Comparison of ENCODE assay signal across 19 cellular contexts in genomic region chr1:89959719-89960118, GRCh38. TPM values are rescaled to one million over a fixed set of nuclear protein-coding genes. Genes with fewer than 3 reads are reported as not detected.
DNase-seq lines count a peak whose midpoint lies in the region; ATAC-seq and TF ChIP-seq lines count a peak whose summit lies in the region.
"Had no signal": no experiment of that assay in that cellular context is flagged by ENCODE, and none has a peak within 500 bp of the region (broad histone marks: within the 10 kb centered on the region; RNA-seq: fewer than 3 reads in every experiment).

No MANE protein-coding gene starts in this region.

- no peak overlapping the region for H3K18ac ChIP-seq in mesendoderm (ENCODE audit: low read length)

- H3K27me3 ChIP-seq in GM23338 (ENCODE audit: insufficient read depth), result no peaks in the 10 kb centered on the region
- H3K27me3 ChIP-seq in foreskin keratinocyte, result no peaks in the 10 kb centered on the region
- H3K27me3 ChIP-seq in mesendoderm (ENCODE audit: insufficient read depth, low read length, poor library complexity), result no peaks in the 10 kb centered on the region
- no peaks in the 10 kb centered on the region for H3K27me3 ChIP-seq in aorta (ENCODE audit: control insufficient read depth in 1 of 2, insufficient read depth in 2 of 2, low read length in 1 of 2)
- H3K27me3 ChIP-seq in suprapubic skin, result no peaks in the 10 kb centered on the region
- H3K27me3 ChIP-seq: BE2C had no signal

- peaks cover 14% of the 10 kb centered on the region for H3K9me3 Mint-ChIP-seq in GM23338
- H3K9me3 Mint-ChIP-seq: CD4-positive, alpha-beta T cell had no signal

- no peak for TF ChIP-seq POLR2A in suprapubic skin (IDR thresholded peaks at IDR 0.05)

- H3K9me2 ChIP-seq in GM23338 (ENCODE audit: insufficient read depth), result 0 out of 2 replicates have a peak, but pooled peaks cover 3% of the 10 kb centered on the region

- no peak overlapping the region for H3K4ac ChIP-seq in mesendoderm (ENCODE audit: low read depth, low read length)

- no peaks in the 10 kb centered on the region for H3K79me1 ChIP-seq in mesendoderm (ENCODE audit: low read length)

- no peak overlapping the region for H4K8ac ChIP-seq in mesendoderm (ENCODE audit: low read depth, low read length)

- TF ChIP-seq EP300 in suprapubic skin (IDR thresholded peaks at IDR 0.05), result no peak

- TF ChIP-seq CTCF in GM23338 (conservative IDR thresholded peaks at IDR 0.05; ENCODE audit: low read depth in 2 of 2), result no peak
- TF ChIP-seq CTCF in foreskin keratinocyte (conservative IDR thresholded peaks at IDR 0.05), result no peak
- TF ChIP-seq CTCF in suprapubic skin (IDR thresholded peaks at IDR 0.05), result no peak

- no peak overlapping the region for H2BK15ac ChIP-seq in mesendoderm (replicated peaks; ENCODE audit: low read depth)

- H3K9ac ChIP-seq in mesendoderm (ENCODE audit: low read length), result no peak overlapping the region
- H3K9ac ChIP-seq: KMS-11 had no signal

- H3K4me3 Mint-ChIP-seq in GM23338, result no peak overlapping the region
- H3K4me3 Mint-ChIP-seq: CD4-positive, alpha-beta T cell; HFFc6; IgD-negative memory B cell had no signal

- ATAC-seq in GM23338 (peak; percentile 67), foreskin keratinocyte (peak; percentile 78), aorta (ENCODE audit: low FRiP score) (no peak), GM21367 (IDR thresholded peaks at IDR 0.05; ENCODE audit: unreplicated experiment) (no peak)
- ATAC-seq: HepG2 had no signal

- no peak overlapping the region for H3K27ac Mint-ChIP-seq in GM23338
- H3K27ac Mint-ChIP-seq: CD4-positive, alpha-beta T cell; HFFc6; IgD-negative memory B cell had no signal

- no peak overlapping the region for H3K56ac ChIP-seq in mesendoderm (ENCODE audit: low read length)

- DNase-seq in GM23338 (ENCODE audit: low spot score), result peak; percentile 61
- DNase-seq in M059J (ENCODE audit: low read depth), result peak; percentile 45
- no peak for DNase-seq in foreskin keratinocyte
- peak; percentile 97 for DNase-seq in mesendoderm
- DNase-seq in aorta, result no peak
- no peak for DNase-seq in NCI-H1105 (lab: John Stamatoyannopoulos, UW)
- DNase-seq in suprapubic skin (ENCODE audit: low spot score in 2 of 2), result no peak
- DNase-seq: ACHN; BE2C; Caco-2; CD4-positive, alpha-beta T cell; GDM1; HCEC 1CT; HFFc6 had no signal

- H4K20me1 ChIP-seq in GM23338 (replicated peaks; ENCODE audit: insufficient read depth), result no peaks in the 10 kb centered on the region

- H3K36me3 Mint-ChIP-seq in GM23338 (ENCODE audit: low read depth), result 0 out of 3 replicates have a peak, but pooled peaks cover 4% of the 10 kb centered on the region

- H3K4me3 ChIP-seq in GM23338 (no peak overlapping the region), mesendoderm (ENCODE audit: low read length) (no peak overlapping the region), aorta (ENCODE audit: low read length in 2 of 2) (no peak overlapping the region), suprapubic skin (no peak overlapping the region)

- H2AK5ac ChIP-seq in mesendoderm (ENCODE audit: low read length), result no peak overlapping the region

- H3K4me2 ChIP-seq in GM23338, result no peak overlapping the region
- H3K4me2 ChIP-seq in mesendoderm (ENCODE audit: low read length), result no peak overlapping the region
- H3K4me2 ChIP-seq: KMS-11 had no signal

- H2AFZ ChIP-seq in GM23338, result no peak overlapping the region

- H3F3A ChIP-seq in GM23338 (replicated peaks; ENCODE audit: low read depth), result no peaks in the 10 kb centered on the region

- H3K36me3 ChIP-seq in GM23338 (ENCODE audit: insufficient read depth) (no peaks in the 10 kb centered on the region), mesendoderm (ENCODE audit: control insufficient read depth, insufficient read depth, low read length) (no peaks in the 10 kb centered on the region), aorta (ENCODE audit: control insufficient read depth in 1 of 2, insufficient read depth in 2 of 2, low read length in 1 of 2) (no peaks in the 10 kb centered on the region), suprapubic skin (no peaks in the 10 kb centered on the region)
- H3K36me3 ChIP-seq: BE2C had no signal

- no peak overlapping the region for H2BK120ac ChIP-seq in mesendoderm (ENCODE audit: low read depth, low read length)

- H3K4me1 Mint-ChIP-seq in GM23338, result peaks cover 21% of the 10 kb centered on the region

- intact Hi-C loops in aorta (cut with DNase I), result no loop called here

- H3K27ac ChIP-seq in GM23338 (ENCODE audit: low read depth) (no peak overlapping the region), foreskin keratinocyte (no peak overlapping the region), mesendoderm (ENCODE audit: low read depth, low read length) (no peak overlapping the region), aorta (ENCODE audit: low read depth in 1 of 2, low read length in 2 of 2) (no peak overlapping the region), suprapubic skin (no peak overlapping the region)
- H3K27ac ChIP-seq: C4-2B, KMS-11 had no signal

- H2BK5ac ChIP-seq in mesendoderm (ENCODE audit: low read length), result no peak overlapping the region

- H3K9me3 ChIP-seq in aorta (ENCODE audit: control insufficient read depth, low read length) (peaks cover 2% of the 10 kb centered on the region), suprapubic skin (no peaks in the 10 kb centered on the region)
- H3K9me3 ChIP-seq: BE2C, Caco-2 had no signal

- peaks cover 2% of the 10 kb centered on the region for H3K27me3 Mint-ChIP-seq in GM23338 (ENCODE audit: insufficient read depth, low read depth, poor library complexity)

- H3K79me2 ChIP-seq in GM23338 (replicated peaks; ENCODE audit: insufficient read depth) (no peaks in the 10 kb centered on the region), mesendoderm (ENCODE audit: control insufficient read depth, insufficient read depth, low read length) (no peaks in the 10 kb centered on the region)

- H4K5ac ChIP-seq in mesendoderm (ENCODE audit: low read length), result no peak overlapping the region

- H3K4me1 ChIP-seq in GM23338 (ENCODE audit: insufficient read depth) (peaks cover 15% of the 10 kb centered on the region), foreskin keratinocyte (no peaks in the 10 kb centered on the region), mesendoderm (ENCODE audit: control insufficient read depth, low read depth, low read length) (peaks cover 2% of the 10 kb centered on the region), aorta (ENCODE audit: control insufficient read depth in 1 of 2, insufficient read depth in 2 of 2, low read length in 2 of 2) (no peaks in the 10 kb centered on the region), suprapubic skin (no peaks in the 10 kb centered on the region)
- H3K4me1 ChIP-seq: BE2C had no signal

- WGBS in mesendoderm (ENCODE audit: extremely low coverage, insufficient coverage, low lambda C conversion rate), result no CpG with 5 or more reads among the region's 2 CpGs
- 93 to 97% methylated on average over 2 of the region's 2 CpGs for WGBS in aorta, 2 donors
- 97% methylated on average over 2 of the region's 2 CpGs for WGBS in suprapubic skin

- H3K23ac ChIP-seq in mesendoderm (ENCODE audit: low read length), result no peak overlapping the region

TF ChIP-seq in GM23338, 12 proteins besides CTCF, POLR2A, EP300 and RAD21 (continues in another document):
- TF ChIP-seq ZNF331 (CRISPR knock-in tag; IDR thresholded peaks at IDR 0.05; ENCODE audit: low read depth), result no peak
- no peak for TF ChIP-seq ETS1 (IDR thresholded peaks at IDR 0.05)
- no peak for TF ChIP-seq CREB1 (CRISPR knock-in tag; IDR thresholded peaks at IDR 0.05; ENCODE audit: low read depth)
- TF ChIP-seq EZH2 (IDR thresholded peaks at IDR 0.05; ENCODE audit: low read depth, unreplicated experiment), result no peak

RNA-seq across cellular contexts. Expression of gene ZNF326, which starts 35.2 kb away (rescaled TPM):
- total RNA-seq in GM23338 (2014; rRNA removed; shearing (Covaris generic)), result 21.9 and 28.6 TPM in 2 replicates
- polyA plus RNA-seq in GM23338 (2016; fragmentation: Nextera tagmentation; extraction: Ambion mirVana), result 31.1 and 35.1 TPM in 2 replicates
- 4.5 and 6.9 TPM in 2 replicates for total RNA-seq in M059J (2014; rRNA removed; shearing (Covaris generic))
- 16.6 and 19.8 TPM in 2 replicates for total RNA-seq in foreskin keratinocyte
- 9.4 and 13.0 TPM in 2 replicates for polyA plus RNA-seq in foreskin keratinocyte
- 38.4 TPM for polyA plus RNA-seq in mesendoderm (2013, experiment 1 of 2)
- polyA plus RNA-seq in mesendoderm (2013, experiment 2 of 2), result 37.5 TPM
- 10 to 100 TPM; 20.6 to 22.6 TPM for total RNA-seq in aorta
- polyA plus RNA-seq in aorta, result 10 to 100 TPM; 11.9 to 18.9 TPM
- total RNA-seq in suprapubic skin, result 10 to 100 TPM; 10.8 to 34.1 (median 17.0) TPM

Comparison
In these comparisons a context has a peak if more than half of its experiments do, and no peak if none do; other contexts are left out.
1. ATAC-seq: peak in GM23338 (single experiment) and foreskin keratinocyte (single experiment); none in aorta (single experiment) and GM21367 (single experiment).
2. DNase-seq: peak in GM23338 (single experiment), M059J (single experiment) and mesendoderm (single experiment); none in foreskin keratinocyte (0 of 2), aorta (0 of 2), NCI-H1105 (single experiment) and suprapubic skin (0 of 2).